Comparison of ENCODE assay signal across 9 cellular contexts in genomic region chr4:154503598-154503997, GRCh38. TPM values are rescaled to one million over a fixed set of nuclear protein-coding genes. Genes with fewer than 3 reads are reported as not detected.
DNase-seq lines count a peak whose midpoint lies in the region; ATAC-seq and TF ChIP-seq lines count a peak whose summit lies in the region.
"Had no signal": no experiment of that assay in that cellular context is flagged by ENCODE, and none has a peak within 500 bp of the region (broad histone marks: within the 10 kb centered on the region; RNA-seq: fewer than 3 reads in every experiment).

No MANE protein-coding gene starts in this region.

- DNase-seq in ACHN (peak; percentile 21), RWPE1 (ENCODE audit: low spot score) (peak; percentile 58), dedifferentiated amniotic fluid mesenchymal stem cell (ENCODE audit: extremely low spot score) (no peak), NCI-H1694 treated with DMSO at 0.1 percent for 48 hours (lab: John Stamatoyannopoulos, UW) (no peak)
- no peak for DNase-seq in stimulated activated CD4-positive, alpha-beta T cell treated with anti-CD3 and anti-CD28 coated beads, Interleukin-4, amount 100 ng/mL, for 1 hour

- H3K27me3 ChIP-seq in gastroesophageal sphincter = peaks cover 8% of the 10 kb centered on the region

- CTCF ChIA-PET in RWPE1 (lab: Yijun Ruan, JAX) = interaction anchor here (0.6 to 2.1 kb wide), 4 partner anchors 14 to 115 kb away, joined by 3 to 7 read pairs (median 4); partner anchors contain the start of gene PLRG1

- TF ChIP-seq CTCF in RWPE1 (conservative IDR thresholded peaks at IDR 0.05; ENCODE audit: low read depth) (peak; percentile 43), gastroesophageal sphincter (IDR thresholded peaks at IDR 0.05) (peak in 3 of 4 experiments; percentile 8 to 43 (median 18))

- H3K36me3 ChIP-seq in gastroesophageal sphincter = no peaks in the 10 kb centered on the region

- ATAC-seq in GM18502 (IDR thresholded peaks at IDR 0.05; ENCODE audit: poor library complexity, unreplicated experiment) (peak; percentile 56), gastroesophageal sphincter (no peak), HG03432 (IDR thresholded peaks at IDR 0.05; ENCODE audit: unreplicated experiment) (no peak)
- ATAC-seq: esophagus mucosa had no signal

- H3K4me3 ChIP-seq in gastroesophageal sphincter = no peak overlapping the region

- POLR2A ChIA-PET in RWPE1 (lab: Yijun Ruan, JAX; ENCODE audit: low non-redundant PET) = no interaction called here

- H3K27ac ChIP-seq in RWPE1 (no peak overlapping the region), gastroesophageal sphincter (no peak overlapping the region)

- no peak for TF ChIP-seq POLR2A in gastroesophageal sphincter (IDR thresholded peaks at IDR 0.05)

- no peaks in the 10 kb centered on the region for H3K4me1 ChIP-seq in gastroesophageal sphincter

- no peak for TF ChIP-seq EP300 in gastroesophageal sphincter (IDR thresholded peaks at IDR 0.05)

- H3K9me3 ChIP-seq in gastroesophageal sphincter = no peaks in the 10 kb centered on the region

- 30 to 33% methylated on average over 1 of the region's 1 CpG for WGBS in gastroesophageal sphincter (ENCODE audit: low coverage in 1 of 2), 2 donors

- in situ Hi-C loops in ACHN (cut with HindIII; ENCODE audit: low pct_ligation_motif_present, low pct_unique_long_range_greater_than_20kb, low sequenced_read_pairs) = no loop called here

RNA-seq across cellular contexts. Expression of gene DCHS2, which starts 12.0 kb away (rescaled TPM):
- 1 to 10 TPM; 2.3 to 5.0 (median 3.2) TPM for total RNA-seq in gastroesophageal sphincter

RNA-seq across cellular contexts. Expression of gene PLRG1, which starts 46.6 kb away (rescaled TPM):
- 10 to 100 TPM; 41.4 to 54.0 (median 45.7) TPM for total RNA-seq in gastroesophageal sphincter

RNA-seq across cellular contexts. Expression of gene FGB, which starts 59.2 kb away (rescaled TPM):
- total RNA-seq in gastroesophageal sphincter = 1 to 10 TPM in 1 of 4 donors, not detected in 3; 1.7 TPM

Comparison
In these comparisons a context has a peak if more than half of its experiments do, and no peak if none do; other contexts are left out.
1. DNase-seq: peak in ACHN (single experiment) and RWPE1 (single experiment); none in dedifferentiated amniotic fluid mesenchymal stem cell (single experiment), NCI-H1694 treated with DMSO at 0.1 percent for 48 hours (single experiment) and stimulated activated CD4-positive, alpha-beta T cell treated with anti-CD3 and anti-CD28 coated beads, Interleukin-4, amount 100 ng/mL, for 1 hour (single experiment).